ENCODE assay signal across 8 cellular contexts in the genomic region with DNA sequence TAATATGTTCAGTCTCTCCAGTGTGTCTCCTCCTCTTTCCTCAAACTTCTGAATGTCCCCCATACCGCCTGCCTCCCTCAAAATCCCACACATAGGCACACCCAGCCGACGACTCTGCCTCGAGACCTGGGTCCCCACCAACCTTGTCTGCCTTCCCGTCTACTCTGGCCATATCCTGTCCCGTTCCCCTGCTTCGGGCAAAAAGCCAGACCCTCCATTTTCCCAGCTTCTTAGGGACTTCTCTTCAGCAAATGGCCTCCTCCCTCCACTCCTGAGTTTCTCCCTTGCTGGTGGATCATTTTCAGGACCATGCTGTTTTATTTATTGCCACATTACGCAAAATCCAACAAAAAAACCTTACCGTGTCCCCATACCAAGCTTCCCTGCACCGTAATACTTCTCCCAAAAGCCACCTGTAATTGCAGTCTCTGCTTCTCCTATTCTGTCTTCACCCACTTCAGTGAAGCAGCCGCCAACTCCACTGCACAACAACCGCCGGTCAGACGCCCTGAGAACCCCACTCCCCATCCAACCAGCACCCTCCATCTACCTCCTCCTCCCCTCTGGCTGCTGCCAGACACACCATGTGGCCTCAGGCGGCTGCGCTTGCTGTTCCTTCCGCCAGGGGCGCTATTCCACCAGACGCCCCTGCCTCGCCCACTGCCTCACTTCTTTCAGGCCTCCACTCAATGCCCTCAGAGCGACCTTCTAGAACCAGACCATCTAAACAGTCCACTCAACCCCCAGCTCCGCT.
DNase-seq lines count a peak whose midpoint lies in the region; ATAC-seq and TF ChIP-seq lines count a peak whose summit lies in the region.

No MANE protein-coding gene starts in this region.

- DNase-seq in CD1c-positive myeloid dendritic cell (ENCODE audit: extremely low spot score) = peak; percentile 27
- DNase-seq in HL-60 (ENCODE audit: low read depth in 1 of 2, low spot score in 1 of 2) = peak; percentile 4 to 33
- peak; percentile 47 for DNase-seq in endothelial cell (ENCODE audit: low spot score)
- peak; percentile 12 for DNase-seq in progenitor cell of endocrine pancreas (ENCODE audit: low spot score, unreplicated experiment)
- no peak for DNase-seq in hypothalamus (lab: John Stamatoyannopoulos, UW)
- no peak for DNase-seq in amygdala (lab: John Stamatoyannopoulos, UW)

- no peaks in the 10 kb centered on the region for H3K36me3 Mint-ChIP-seq in endothelial cell (ENCODE audit: low read depth, unreplicated experiment)
- no peaks in the 10 kb centered on the region for H3K36me3 Mint-ChIP-seq in progenitor cell of endocrine pancreas (ENCODE audit: insufficient read depth)

- no peaks in the 10 kb centered on the region for H3K27me3 ChIP-seq in HL-60 (ENCODE audit: insufficient read depth, poor library complexity, severe bottlenecking)

- no peaks in the 10 kb centered on the region for H3K4me1 Mint-ChIP-seq in endothelial cell (ENCODE audit: unreplicated experiment)
- no peaks in the 10 kb centered on the region for H3K4me1 Mint-ChIP-seq in progenitor cell of endocrine pancreas (ENCODE audit: low read depth)

- H3K27me3 Mint-ChIP-seq in endothelial cell (ENCODE audit: unreplicated experiment) = no peaks in the 10 kb centered on the region
- H3K27me3 Mint-ChIP-seq in progenitor cell of endocrine pancreas = peaks cover 9% of the 10 kb centered on the region

- H3K4me3 Mint-ChIP-seq in endothelial cell (ENCODE audit: unreplicated experiment) = no peak overlapping the region
- H3K4me3 Mint-ChIP-seq in progenitor cell of endocrine pancreas (ENCODE audit: low read depth) = no peak overlapping the region

- peak; percentile 82 for ATAC-seq in GM19372 (IDR thresholded peaks at IDR 0.05; ENCODE audit: low read depth, unreplicated experiment)

- H3K9me3 Mint-ChIP-seq in endothelial cell (ENCODE audit: unreplicated experiment) = no peaks in the 10 kb centered on the region
- H3K9me3 Mint-ChIP-seq in progenitor cell of endocrine pancreas (ENCODE audit: low read depth) = peaks cover 2% of the 10 kb centered on the region

- TF ChIP-seq CTCF in HL-60 (IDR thresholded peaks at IDR 0.05; ENCODE audit: insufficient read depth, low read length) (peak; percentile 34), WI38 (IDR thresholded peaks at IDR 0.05; ENCODE audit: low read depth, low read length) (peak; percentile 67), endothelial cell (IDR thresholded peaks at IDR 0.05; ENCODE audit: unreplicated experiment) (peak; percentile 83), progenitor cell of endocrine pancreas (IDR thresholded peaks at IDR 0.05; ENCODE audit: unreplicated experiment) (peak; percentile 68)

- H3K27ac Mint-ChIP-seq in endothelial cell (ENCODE audit: unreplicated experiment) = peak overlapping the region; percentile 4
- H3K27ac Mint-ChIP-seq in progenitor cell of endocrine pancreas = no peak overlapping the region

- H3K27ac ChIP-seq in HL-60 (replicated peaks) = no peak overlapping the region

- no peak overlapping the region for H3K4me3 ChIP-seq in HL-60 (replicated peaks; ENCODE audit: insufficient read depth, low read length)
- H3K4me3 ChIP-seq in WI38 (ENCODE audit: low read depth, low read length) = no peak overlapping the region

Comparison
In these comparisons a context has a peak if more than half of its experiments do, and no peak if none do; other contexts are left out.
1. DNase-seq: peak in CD1c-positive myeloid dendritic cell (single experiment), HL-60 (2 of 2), endothelial cell (single experiment) and progenitor cell of endocrine pancreas (single experiment); none in hypothalamus (0 of 51) and amygdala (0 of 56).
2. Peak in every context shown above with its lines, with median percentiles within 50 percentile points of each other: CTCF ChIP-seq.